Comparison of ENCODE assay signal across 8 cellular contexts in genomic region chr14:70416717-70417349, GRCh38. TPM values are rescaled to one million over a fixed set of nuclear protein-coding genes. Genes with fewer than 3 reads are reported as not detected.
A peak's percentile ranks its signal among the peaks of the same experiment; 100 is the strongest.
DNase-seq lines count a peak whose midpoint lies in the region; ATAC-seq and TF ChIP-seq lines count a peak whose summit lies in the region.

A gene with protein sequence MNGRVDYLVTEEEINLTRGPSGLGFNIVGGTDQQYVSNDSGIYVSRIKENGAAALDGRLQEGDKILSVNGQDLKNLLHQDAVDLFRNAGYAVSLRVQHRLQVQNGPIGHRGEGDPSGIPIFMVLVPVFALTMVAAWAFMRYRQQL (minus strand): TSS chr14:70417090. CDS start chr14:70416963, 127 bp downstream.

- ATAC-seq in HG03066 (IDR thresholded peaks at IDR 0.05; ENCODE audit: low read depth, unreplicated experiment) (peak; percentile 58), mucosa of descending colon (peak; percentile 100), HG03342 (IDR thresholded peaks at IDR 0.05; ENCODE audit: unreplicated experiment) (no peak)

- WGBS in esophagus, 2 donors: 1% methylated on average over 23 of the region's 23 CpGs

- H3K9me3 ChIP-seq in esophagus (ENCODE audit: control insufficient read depth in 2 of 2, insufficient read depth in 1 of 2, low read depth in 1 of 2, low read length in 1 of 2) (no peaks in the 10 kb centered on the region), mucosa of descending colon (no peaks in the 10 kb centered on the region)

- H3K36me3 ChIP-seq in esophagus (ENCODE audit: control insufficient read depth in 2 of 2, insufficient read depth in 2 of 2, low read length in 1 of 2) (no peaks in the 10 kb centered on the region), mucosa of descending colon (ENCODE audit: low read depth) (no peaks in the 10 kb centered on the region)

- no peak for TF ChIP-seq CTCF in mucosa of descending colon (IDR thresholded peaks at IDR 0.05)

- DNase-seq in EH (ENCODE audit: low read depth): peak; percentile 74
- peak; percentile 80 for DNase-seq in NCI-H82 (lab: John Stamatoyannopoulos, UW)
- peak; percentile 39 for DNase-seq in activated T-cell treated with anti-CD3 and anti-CD28 coated beads for 24 hours (ENCODE audit: low read depth)
- peak; percentile 85 to 91 (median 87) for DNase-seq in mucosa of descending colon
- peak; percentile 5 to 31 for DNase-seq in stimulated activated CD8-positive, alpha-beta memory T cell treated with anti-CD3 and anti-CD28 coated beads, Interleukin-2, amount 100 ng/mL, for 48 hours (ENCODE audit: low read depth in 2 of 2)

- intact Hi-C loops in mucosa of descending colon (cut with DNase I, micrococcal nuclease): no loop called here

- no peaks in the 10 kb centered on the region for H3K27me3 ChIP-seq in esophagus (ENCODE audit: control insufficient read depth in 1 of 2, insufficient read depth in 2 of 2, low read length in 2 of 2)

- H3K27ac ChIP-seq in esophagus (ENCODE audit: low read depth in 2 of 2, low read length in 1 of 2): peak within 1 kb of the TSS; percentile 86 to 87

- H3K4me3 ChIP-seq in esophagus (ENCODE audit: low read depth in 1 of 2, low read length in 2 of 2) (peak within 1 kb of the TSS; percentile 78 to 97), mucosa of descending colon (peak within 1 kb of the TSS; percentile 20)

- no peaks in the 10 kb centered on the region for H3K4me1 ChIP-seq in esophagus (ENCODE audit: control insufficient read depth in 2 of 2, insufficient read depth in 2 of 2, low read length in 1 of 2)
- H3K4me1 ChIP-seq in mucosa of descending colon (ENCODE audit: low read depth): peaks cover 14% of the 10 kb centered on the region

RNA-seq across cellular contexts. Expression of the gene that starts here (rescaled TPM):
- polyA plus RNA-seq in esophagus: 1 to 10 TPM; 6.3 to 6.8 TPM
- 10 to 100 TPM; 53.7 to 57.9 (median 53.9) TPM for total RNA-seq in mucosa of descending colon

Comparison
In these comparisons a context has a peak if more than half of its experiments do, and no peak if none do; other contexts are left out.
1. DNase-seq: peak in every context shown above with its lines; median percentile 87 in mucosa of descending colon; 80 in NCI-H82; 74 in EH; 39 in activated T-cell treated with anti-CD3 and anti-CD28 coated beads for 24 hours; 18 in stimulated activated CD8-positive, alpha-beta memory T cell treated with anti-CD3 and anti-CD28 coated beads, Interleukin-2, amount 100 ng/mL, for 48 hours.